27 cellular contexts compared by ENCODE assay signal in the genomic region with DNA sequence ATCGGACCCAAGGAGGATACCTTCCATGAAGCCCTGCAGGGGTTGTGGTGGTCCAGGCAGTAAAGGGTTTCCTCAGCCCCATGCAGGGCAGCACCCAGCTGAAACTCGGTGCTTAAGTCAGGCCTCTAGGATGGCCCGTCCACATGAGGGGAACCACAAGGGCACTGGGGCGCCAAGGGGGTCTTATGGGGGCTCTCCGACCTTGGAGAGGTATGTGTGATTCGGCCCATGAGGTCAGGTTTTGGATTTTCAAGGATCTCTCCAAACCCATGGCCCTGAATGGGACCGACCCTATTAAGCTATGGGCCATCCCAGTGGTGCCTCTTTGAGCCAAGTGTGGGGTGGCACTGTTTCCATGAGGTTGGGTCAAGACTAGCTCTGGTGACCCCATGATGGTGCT.
DNase-seq lines count a peak whose midpoint lies in the region; ATAC-seq, FAIRE-seq and TF ChIP-seq lines count a peak whose summit lies in the region.
"Had no signal": no experiment of that assay in that cellular context is flagged by ENCODE, and none has a peak within 500 bp of the region (broad histone marks: within the 10 kb centered on the region; RNA-seq: fewer than 3 reads in every experiment).

No MANE protein-coding gene starts in this region.

- DNase-seq in Right ventricle myocardium superior (peak; percentile 10), left ventricle myocardium inferior (no peak), right cardiac atrium (peak in 2 of 3 donors; percentile 15 to 37), right atrium auricular region (ENCODE audit: low spot score) (no peak), osteoblast (ENCODE audit: insufficient read length, low spot score, missing footprints) (peak; percentile 46), urothelium cell line (ENCODE audit: low spot score) (no peak), NCI-H524 treated with DMSO at 0.1 percent for 48 hours (lab: John Stamatoyannopoulos, UW) (no peak)
- DNase-seq in activated naive CD4-positive, alpha-beta T cell (lab: John Stamatoyannopoulos, UW): no peak
- DNase-seq: 8988T; ACHN; BE2C; C1 segment of cervical spinal cord; CD4-positive, CD25-positive, alpha-beta regulatory T cell; CD8-positive, alpha-beta memory T cell; COR-L47; DMS 273 treated with DMSO at 0.1 percent for 48 hours; DMS153; DMS53; DMS79; DND-41; EL; GDM1 had no signal

- H3K27me3 ChIP-seq in left ventricle myocardium inferior (ENCODE audit: low read depth) (no peaks in the 10 kb centered on the region), right cardiac atrium (ENCODE audit: control insufficient read depth, insufficient read depth) (no peaks in the 10 kb centered on the region), right atrium auricular region (no peaks in the 10 kb centered on the region), osteoblast (ENCODE audit: insufficient read depth, low read length) (no peaks in the 10 kb centered on the region)
- H3K27me3 ChIP-seq: BE2C, BLaER1 had no signal

- H3K27ac ChIP-seq in left ventricle myocardium inferior (replicated peaks) (no peak overlapping the region), right cardiac atrium (ENCODE audit: low read length) (no peak overlapping the region), right atrium auricular region (no peak overlapping the region), osteoblast (ENCODE audit: low read depth, low read length) (no peak overlapping the region)
- H3K27ac ChIP-seq: BLaER1 had no signal

- no peaks in the 10 kb centered on the region for H3K36me3 ChIP-seq in left ventricle myocardium inferior
- no peaks in the 10 kb centered on the region for H3K36me3 ChIP-seq in right atrium auricular region
- H3K36me3 ChIP-seq in osteoblast (ENCODE audit: insufficient read depth, low read length): no peaks in the 10 kb centered on the region
- H3K36me3 ChIP-seq: BE2C, BLaER1 had no signal

- H3K4me1 ChIP-seq in left ventricle myocardium inferior (no peaks in the 10 kb centered on the region), right cardiac atrium (ENCODE audit: control insufficient read depth, insufficient read depth, low read length) (no peaks in the 10 kb centered on the region), right atrium auricular region (no peaks in the 10 kb centered on the region), osteoblast (ENCODE audit: insufficient read depth, low read length) (no peaks in the 10 kb centered on the region)
- H3K4me1 ChIP-seq: BE2C, BLaER1 had no signal

- FAIRE-seq in urothelium cell line (lab: Jason Lieb, UNC): peak; percentile 5
- FAIRE-seq: A204.1, GM12878, GM12892, GM18507 had no signal

- no peaks in the 10 kb centered on the region for H3K79me2 ChIP-seq in osteoblast (ENCODE audit: insufficient read depth, low read length)

- H3K4me2 ChIP-seq in osteoblast (ENCODE audit: insufficient read depth, low read length): no peak overlapping the region
- H3K4me2 ChIP-seq: BLaER1 had no signal

- H3K9me3 ChIP-seq in left ventricle myocardium inferior (replicated peaks) (peaks cover 50% of the 10 kb centered on the region), right cardiac atrium (ENCODE audit: control insufficient read depth, low read length) (no peaks in the 10 kb centered on the region), right atrium auricular region (peaks cover 0 to 5% of the 10 kb centered on the region in 2 donors), osteoblast (ENCODE audit: low read depth, low read length) (no peaks in the 10 kb centered on the region)

- intact Hi-C loops in Right ventricle myocardium superior (cut with DNase I) (no loop called here), left ventricle myocardium inferior (cut with micrococcal nuclease) (no loop called here), right cardiac atrium (cut with DNase I) (no loop called here)

- TF ChIP-seq CTCF in left ventricle myocardium inferior (IDR thresholded peaks at IDR 0.05; ENCODE audit: borderline replicate concordance) (no peak), right atrium auricular region (IDR thresholded peaks at IDR 0.05) (no peak), osteoblast (IDR thresholded peaks at IDR 0.05; ENCODE audit: extremely low read depth, low read depth, low read length) (no peak)

- ATAC-seq in Right ventricle myocardium superior (ENCODE audit: poor library complexity) (no peak), right cardiac atrium (no peak)
- ATAC-seq: GM12878 had no signal

- no peak overlapping the region for H3K4me3 ChIP-seq in left ventricle myocardium inferior
- no peak overlapping the region for H3K4me3 ChIP-seq in right cardiac atrium (ENCODE audit: low read length)
- no peak overlapping the region for H3K4me3 ChIP-seq in right atrium auricular region
- H3K4me3 ChIP-seq in osteoblast (ENCODE audit: insufficient read depth, low read length): no peak overlapping the region
- H3K4me3 ChIP-seq: BLaER1, GM12878 had no signal

- H2AFZ ChIP-seq in osteoblast (ENCODE audit: low read length): no peak overlapping the region

- 78% methylated on average over 7 of the region's 7 CpGs for WGBS in right cardiac atrium

- H4K20me1 ChIP-seq in osteoblast (ENCODE audit: insufficient read depth, low read length): no peaks in the 10 kb centered on the region
- H4K20me1 ChIP-seq: BLaER1 had no signal

Comparison
In these comparisons a context has a peak if more than half of its experiments do, and no peak if none do; other contexts are left out.
1. DNase-seq: peak in Right ventricle myocardium superior (single experiment), right cardiac atrium (2 of 3) and osteoblast (single experiment); none in left ventricle myocardium inferior (single experiment), right atrium auricular region (single experiment), urothelium cell line (single experiment), activated naive CD4-positive, alpha-beta T cell (0 of 4) and NCI-H524 treated with DMSO at 0.1 percent for 48 hours (single experiment).